ENCODE assay signal across 9 cellular contexts in the genomic region with DNA sequence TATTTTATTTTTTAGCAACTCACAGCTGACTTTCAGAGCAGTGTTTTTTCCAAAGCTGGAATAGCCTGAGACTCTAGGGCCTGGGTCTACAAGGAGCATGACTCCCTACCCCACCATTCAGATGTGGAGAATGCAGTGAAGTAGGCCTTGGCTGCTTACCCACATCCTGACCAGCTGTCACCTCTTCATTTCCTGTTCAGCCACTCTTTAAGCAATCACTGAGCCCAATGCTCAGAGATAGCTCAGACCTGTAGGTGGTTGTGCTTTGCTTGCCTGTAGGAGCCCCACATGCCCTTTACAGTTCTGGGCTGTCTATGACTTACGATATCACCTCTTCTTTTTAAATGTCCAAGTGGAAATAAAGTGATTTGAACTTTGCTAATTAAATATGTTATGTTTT.
DNase-seq lines count a peak whose midpoint lies in the region; ATAC-seq, FAIRE-seq and TF ChIP-seq lines count a peak whose summit lies in the region.
"Had no signal": no experiment of that assay in that cellular context is flagged by ENCODE, and none has a peak within 500 bp of the region (broad histone marks: within the 10 kb centered on the region; RNA-seq: fewer than 3 reads in every experiment).

No MANE protein-coding gene starts in this region.

- H3K27ac ChIP-seq in left lung (no peak overlapping the region), right cardiac atrium (ENCODE audit: low read length) (no peak overlapping the region)

- H3K9me3 ChIP-seq in left lung (peaks cover 0 to 2% of the 10 kb centered on the region in 2 donors), right cardiac atrium (ENCODE audit: control insufficient read depth, low read length) (no peaks in the 10 kb centered on the region)

- H3K36me3 ChIP-seq in left lung (no peaks in the 10 kb centered on the region), H7 (replicated peaks; ENCODE audit: control insufficient read depth, insufficient read depth, low read length) (no peaks in the 10 kb centered on the region)

- no peak for FAIRE-seq in HTR-8/SVneo (lab: Jason Lieb, UNC)
- FAIRE-seq: keratinocyte had no signal

- DNase-seq in NCI-H82 (lab: John Stamatoyannopoulos, UW) (peak; percentile 20), NCI-H82 treated with DMSO at 0.1 percent for 48 hours (lab: John Stamatoyannopoulos, UW; ENCODE audit: unreplicated experiment) (no peak), HCEC 1CT (peak; percentile 45), NCI-H2029 treated with DMSO at 0.1 percent for 48 hours (lab: John Stamatoyannopoulos, UW) (peak; percentile 2), left lung (no peak), HTR-8/SVneo (ENCODE audit: insufficient read length, low spot score) (no peak), H7 (no peak), right cardiac atrium (no peak)

- TF ChIP-seq CTCF in left lung (IDR thresholded peaks at IDR 0.05): no peak

- ATAC-seq in left lung (peak; percentile 41), right cardiac atrium (no peak)

- no peaks in the 10 kb centered on the region for H3K4me1 ChIP-seq in left lung
- H3K4me1 ChIP-seq in right cardiac atrium (ENCODE audit: control insufficient read depth, insufficient read depth, low read length): no peaks in the 10 kb centered on the region

- WGBS in right cardiac atrium: 91% methylated on average over 1 of the region's 1 CpG

- intact Hi-C loops in left lung (cut with DNase I) (no loop called here), right cardiac atrium (cut with DNase I) (no loop called here)

- H3K27me3 ChIP-seq in left lung (no peaks in the 10 kb centered on the region), H7 (ENCODE audit: control insufficient read depth, insufficient read depth, low read length) (no peaks in the 10 kb centered on the region), right cardiac atrium (ENCODE audit: control insufficient read depth, insufficient read depth) (no peaks in the 10 kb centered on the region)

- H3K4me3 ChIP-seq in left lung (no peak overlapping the region), H7 (ENCODE audit: insufficient read depth, low read depth, low read length) (no peak overlapping the region), right cardiac atrium (ENCODE audit: low read length) (no peak overlapping the region)

Comparison
In these comparisons a context has a peak if more than half of its experiments do, and no peak if none do; other contexts are left out.
1. DNase-seq: peak in NCI-H82 (single experiment), HCEC 1CT (single experiment) and NCI-H2029 treated with DMSO at 0.1 percent for 48 hours (single experiment); none in NCI-H82 treated with DMSO at 0.1 percent for 48 hours (single experiment), left lung (0 of 2), HTR-8/SVneo (single experiment), H7 (single experiment) and right cardiac atrium (0 of 3).